Comparison of ENCODE assay signal across 21 cellular contexts in genomic region chr10:56880541-56880940, GRCh38.
"Had no signal": no experiment of that assay in that cellular context is flagged by ENCODE, and none has a peak within 500 bp of the region (broad histone marks: within the 10 kb centered on the region; RNA-seq: fewer than 3 reads in every experiment).

No MANE protein-coding gene starts in this region.

- DNase-seq: activated CD4-positive, alpha-beta T cell treated with anti-CD3 and anti-CD28 coated beads for 36 hours; activated CD4-positive, CD25-positive, alpha-beta regulatory T cell; activated CD8-positive, alpha-beta memory T cell treated with anti-CD3 and anti-CD28 coated beads, Interleukin-2, amount 10 ng/mL, durations not matched to agents 7 days and 5 days; activated CD8-positive, alpha-beta T cell treated with anti-CD3 and anti-CD28 coated beads, Interleukin-2, amount 10 ng/mL, durations not matched to agents 7 days and 5 days; activated T-cell treated with anti-CD3 and anti-CD28 coated beads, Interleukin-2, amount 50 U/mL, for 48 hours; dermis blood vessel endothelial cell; effector CD4-positive, alpha-beta T cell; foreskin keratinocyte; heart right ventricle; lower lobe of right lung; ovary; stimulated activated CD4-positive, alpha-beta T cell treated with anti-CD3 and anti-CD28 coated beads, Interleukin-12 subunit alpha, Interleukin-12 subunit beta, amount 100 ng/mL, for 4 hours; stimulated activated CD4-positive, alpha-beta T cell treated with anti-CD3 and anti-CD28 coated beads, Interleukin-4, amount 100 ng/mL, for 1 hour; stimulated activated naive CD8-positive, alpha-beta T cell treated with anti-CD3 and anti-CD28 coated beads, Interleukin-15, Interleukin-2, amounts not matched to agents 100 U/mL and 50 U/mL, for 24 hours; testis; trophoblast cell had no signal

- H3K4me3 Mint-ChIP-seq: activated CD4-positive, alpha-beta T cell treated with anti-CD3 and anti-CD28 coated beads for 36 hours; activated CD8-positive, alpha-beta memory T cell treated with anti-CD3 and anti-CD28 coated beads, Interleukin-2, amount 10 ng/mL, durations not matched to agents 7 days and 5 days; activated CD8-positive, alpha-beta T cell treated with anti-CD3 and anti-CD28 coated beads, Interleukin-2, amount 10 ng/mL, durations not matched to agents 7 days and 5 days had no signal

- H3K27me3 Mint-ChIP-seq: activated CD4-positive, alpha-beta T cell treated with anti-CD3 and anti-CD28 coated beads for 36 hours; activated CD8-positive, alpha-beta memory T cell treated with anti-CD3 and anti-CD28 coated beads, Interleukin-2, amount 10 ng/mL, durations not matched to agents 7 days and 5 days; progenitor cell of endocrine pancreas had no signal

- H3K4me1 Mint-ChIP-seq: activated CD4-positive, alpha-beta T cell treated with anti-CD3 and anti-CD28 coated beads for 36 hours; activated CD8-positive, alpha-beta memory T cell treated with anti-CD3 and anti-CD28 coated beads, Interleukin-2, amount 10 ng/mL, durations not matched to agents 7 days and 5 days had no signal

- H3K36me3 Mint-ChIP-seq: activated CD8-positive, alpha-beta memory T cell treated with anti-CD3 and anti-CD28 coated beads, Interleukin-2, amount 10 ng/mL, durations not matched to agents 7 days and 5 days; activated naive CD4-positive, alpha-beta T cell treated with anti-CD3 and anti-CD28 coated beads, Interleukin-2, amount 50 U/mL, for 72 hours had no signal

- H3K27ac Mint-ChIP-seq: activated CD4-positive, alpha-beta T cell treated with anti-CD3 and anti-CD28 coated beads for 36 hours; activated CD8-positive, alpha-beta memory T cell treated with anti-CD3 and anti-CD28 coated beads, Interleukin-2, amount 10 ng/mL, durations not matched to agents 7 days and 5 days; activated CD8-positive, alpha-beta T cell treated with anti-CD3 and anti-CD28 coated beads, Interleukin-2, amount 10 ng/mL, durations not matched to agents 7 days and 5 days; activated naive CD4-positive, alpha-beta T cell treated with anti-CD3 and anti-CD28 coated beads, Interleukin-2, amount 50 U/mL, for 72 hours; activated T-helper 2 cell treated with anti-CD3 and anti-CD28 coated beads, Interferon-gamma antibody, Interleukin-2, Interleukin-4, amounts not matched to agents 10 μg/mL and 5 μg/mL and 100 μg/mL, durations not matched to agents 14 hours and 24 hours and 36 hours; progenitor cell of endocrine pancreas had no signal

- ATAC-seq: activated CD4-positive, alpha-beta T cell treated with anti-CD3 and anti-CD28 coated beads for 36 hours; activated CD8-positive, alpha-beta memory T cell treated with anti-CD3 and anti-CD28 coated beads, Interleukin-2, amount 10 ng/mL, durations not matched to agents 7 days and 5 days; activated CD8-positive, alpha-beta T cell treated with anti-CD3 and anti-CD28 coated beads, Interleukin-2, amount 10 ng/mL, durations not matched to agents 7 days and 5 days; activated naive CD4-positive, alpha-beta T cell treated with anti-CD3 and anti-CD28 coated beads, Interleukin-2, amount 50 U/mL, for 72 hours; foreskin keratinocyte; heart right ventricle; left lobe of liver; sciatic nerve; stimulated activated naive CD8-positive, alpha-beta T cell treated with anti-CD3 and anti-CD28 coated beads, Interleukin-15, Interleukin-2, amounts not matched to agents 100 U/mL and 50 U/mL, for 24 hours had no signal
